33 cellular contexts compared by ENCODE assay signal in genomic region chr6:41399424-41399823, GRCh38.
"Had no signal": no experiment of that assay in that cellular context is flagged by ENCODE, and none has a peak within 500 bp of the region (broad histone marks: within the 10 kb centered on the region; RNA-seq: fewer than 3 reads in every experiment).

No MANE protein-coding gene starts in this region.

- H3K4me1 Mint-ChIP-seq: activated CD4-positive, alpha-beta T cell treated with anti-CD3 and anti-CD28 coated beads for 36 hours; activated CD4-positive, alpha-beta T cell treated with anti-CD3 and anti-CD28 coated beads, Interleukin-2, amount 10 ng/mL, durations not matched to agents 24 days and 14 days; activated CD8-positive, alpha-beta memory T cell treated with anti-CD3 and anti-CD28 coated beads, Interleukin-2, amount 10 ng/mL, durations not matched to agents 7 days and 5 days; activated naive CD4-positive, alpha-beta T cell treated with anti-CD3 and anti-CD28 coated beads, Interleukin-2, amount 50 U/mL, for 24 hours; activated naive CD8-positive, alpha-beta T cell treated with anti-CD3 and anti-CD28 coated beads for 36 hours; activated naive CD8-positive, alpha-beta T cell treated with anti-CD3 and anti-CD28 coated beads, Interleukin-2, amount 50 U/mL, for 24 hours; central memory CD8-positive, alpha-beta T cell had no signal

- H3K4me3 ChIP-seq: adrenal gland, body of pancreas, cardiac muscle cell, coronary artery, dorsolateral prefrontal cortex, esophagus muscularis mucosa, gastrocnemius medialis had no signal

- H3K27ac ChIP-seq: adrenal gland, body of pancreas, cardiac muscle cell, coronary artery, dorsolateral prefrontal cortex, esophagus muscularis mucosa, foreskin keratinocyte, gastrocnemius medialis had no signal

- H3K4me1 ChIP-seq: adrenal gland, body of pancreas, esophagus muscularis mucosa, foreskin keratinocyte, gastrocnemius medialis had no signal

- H3K9me3 ChIP-seq: adrenal gland, body of pancreas, gastrocnemius medialis had no signal

- H3K27me3 ChIP-seq: body of pancreas had no signal

- ATAC-seq: activated CD4-positive, alpha-beta T cell treated with anti-CD3 and anti-CD28 coated beads for 36 hours; activated CD8-positive, alpha-beta memory T cell treated with anti-CD3 and anti-CD28 coated beads, Interleukin-2, amount 10 ng/mL, durations not matched to agents 7 days and 5 days; activated CD8-positive, alpha-beta T cell treated with anti-CD3 and anti-CD28 coated beads, Interleukin-2, amount 10 ng/mL, durations not matched to agents 7 days and 5 days; activated naive CD8-positive, alpha-beta T cell treated with anti-CD3 and anti-CD28 coated beads, Interleukin-2, amount 50 U/mL, for 24 hours; body of pancreas; effector memory CD8-positive, alpha-beta T cell; foreskin keratinocyte; gastrocnemius medialis had no signal

- DNase-seq: activated CD4-positive, alpha-beta memory T cell treated with anti-CD3 and anti-CD28 coated beads for 36 hours; activated CD4-positive, alpha-beta T cell treated with anti-CD3 and anti-CD28 coated beads for 36 hours; activated CD4-positive, alpha-beta T cell treated with anti-CD3 and anti-CD28 coated beads, Interleukin-2, amount 10 ng/mL, durations not matched to agents 24 days and 14 days; activated CD4-positive, CD25-positive, alpha-beta regulatory T cell; activated CD4-positive, CD25-positive, alpha-beta regulatory T cell treated with anti-CD3 and anti-CD28 coated beads, Interleukin-2, amount 50 U/mL, for 72 hours; activated CD8-positive, alpha-beta memory T cell treated with anti-CD3 and anti-CD28 coated beads, Interleukin-2, amount 10 ng/mL, durations not matched to agents 7 days and 5 days; activated CD8-positive, alpha-beta memory T cell treated with anti-CD3 and anti-CD28 coated beads, Interleukin-2, amount 50 U/mL, for 4 hours; activated CD8-positive, alpha-beta T cell treated with anti-CD3 and anti-CD28 coated beads, Interleukin-2, amount 10 ng/mL, durations not matched to agents 7 days and 5 days; activated effector memory CD4-positive, alpha-beta T cell treated with anti-CD3 and anti-CD28 coated beads, Interleukin-2, amount 50 U/mL, for 16 hours; activated naive CD4-positive, alpha-beta T cell treated with anti-CD3 and anti-CD28 coated beads for 36 hours; activated naive CD8-positive, alpha-beta T cell treated with anti-CD3 and anti-CD28 coated beads for 36 hours; activated naive CD8-positive, alpha-beta T cell treated with anti-CD3 and anti-CD28 coated beads, Interleukin-2, amount 50 U/mL, for 24 hours; activated T-cell treated with anti-CD3 and anti-CD28 coated beads, Interleukin-2, amount 50 U/mL, for 1 hour; activated T-cell treated with anti-CD3 and anti-CD28 coated beads, Interleukin-2, amount 50 U/mL, for 48 hours; adrenal gland; amygdala; aorta; body of pancreas; dorsolateral prefrontal cortex; effector memory CD8-positive, alpha-beta T cell; erythroblast; foreskin keratinocyte; gastrocnemius medialis; glutamatergic neuron; T-helper 2 cell had no signal

- H3K36me3 ChIP-seq: adrenal gland, cardiac muscle cell, esophagus muscularis mucosa, gastrocnemius medialis had no signal

- H3K4me3 Mint-ChIP-seq: activated CD4-positive, alpha-beta memory T cell treated with anti-CD3 and anti-CD28 coated beads for 36 hours; activated CD4-positive, alpha-beta T cell treated with anti-CD3 and anti-CD28 coated beads for 36 hours; activated CD4-positive, alpha-beta T cell treated with anti-CD3 and anti-CD28 coated beads, Interleukin-2, amount 10 ng/mL, durations not matched to agents 24 days and 14 days; activated CD8-positive, alpha-beta memory T cell treated with anti-CD3 and anti-CD28 coated beads, Interleukin-2, amount 10 ng/mL, durations not matched to agents 7 days and 5 days; activated CD8-positive, alpha-beta T cell treated with anti-CD3 and anti-CD28 coated beads, Interleukin-2, amount 10 ng/mL, durations not matched to agents 7 days and 5 days; activated naive CD4-positive, alpha-beta T cell treated with anti-CD3 and anti-CD28 coated beads for 36 hours; activated naive CD4-positive, alpha-beta T cell treated with anti-CD3 and anti-CD28 coated beads, Interleukin-2, amount 50 U/mL, for 24 hours; activated naive CD8-positive, alpha-beta T cell treated with anti-CD3 and anti-CD28 coated beads for 36 hours; activated naive CD8-positive, alpha-beta T cell treated with anti-CD3 and anti-CD28 coated beads, Interleukin-2, amount 50 U/mL, for 24 hours; activated T-helper 1 cell treated with anti-CD3 and anti-CD28 coated beads, Interleukin-12 subunit alpha, Interleukin-12 subunit beta, Interleukin-2, Interleukin-4 antibody, amounts not matched to agents 30 ng/mL and 10 ng/mL and 1 ng/mL, durations not matched to agents 14 hours and 24 hours and 36 hours; central memory CD8-positive, alpha-beta T cell; dendritic cell treated with granulocyte-macrophage colony-stimulating factor and Interleukin-4, amounts not matched to agents 40 ng/mL and 50 ng/mL, for 4 days; effector memory CD8-positive, alpha-beta T cell had no signal

- H3K27ac Mint-ChIP-seq: activated CD4-positive, alpha-beta memory T cell treated with anti-CD3 and anti-CD28 coated beads for 36 hours; activated CD4-positive, alpha-beta T cell treated with anti-CD3 and anti-CD28 coated beads for 36 hours; activated CD4-positive, alpha-beta T cell treated with anti-CD3 and anti-CD28 coated beads, Interleukin-2, amount 10 ng/mL, durations not matched to agents 24 days and 14 days; activated CD8-positive, alpha-beta memory T cell treated with anti-CD3 and anti-CD28 coated beads, Interleukin-2, amount 10 ng/mL, durations not matched to agents 7 days and 5 days; activated CD8-positive, alpha-beta T cell treated with anti-CD3 and anti-CD28 coated beads, Interleukin-2, amount 10 ng/mL, durations not matched to agents 7 days and 5 days; activated naive CD4-positive, alpha-beta T cell treated with anti-CD3 and anti-CD28 coated beads for 36 hours; activated naive CD4-positive, alpha-beta T cell treated with anti-CD3 and anti-CD28 coated beads, Interleukin-2, amount 50 U/mL, for 24 hours; activated naive CD8-positive, alpha-beta T cell treated with anti-CD3 and anti-CD28 coated beads for 36 hours; activated naive CD8-positive, alpha-beta T cell treated with anti-CD3 and anti-CD28 coated beads, Interleukin-2, amount 50 U/mL, for 24 hours; activated T-helper 1 cell treated with anti-CD3 and anti-CD28 coated beads, Interleukin-12 subunit alpha, Interleukin-12 subunit beta, Interleukin-2, Interleukin-4 antibody, amounts not matched to agents 30 ng/mL and 10 ng/mL and 1 ng/mL, durations not matched to agents 14 hours and 24 hours and 36 hours; activated T-helper 2 cell treated with anti-CD3 and anti-CD28 coated beads, Interferon-gamma antibody, Interleukin-2, Interleukin-4, amounts not matched to agents 10 μg/mL and 5 μg/mL and 100 μg/mL, durations not matched to agents 14 hours and 24 hours and 36 hours; dendritic cell treated with granulocyte-macrophage colony-stimulating factor and Interleukin-4, amounts not matched to agents 40 ng/mL and 50 ng/mL, for 4 days; effector memory CD8-positive, alpha-beta T cell had no signal
